In genomic region chr1:59223943-59224639, GRCh38 we compare ENCODE assay signal across 19 cellular contexts.
DNase-seq lines count a peak whose midpoint lies in the region; ATAC-seq and TF ChIP-seq lines count a peak whose summit lies in the region.
"Had no signal": no experiment of that assay in that cellular context is flagged by ENCODE, and none has a peak within 500 bp of the region (broad histone marks: within the 10 kb centered on the region; RNA-seq: fewer than 3 reads in every experiment).

No MANE protein-coding gene starts in this region.

- H3K27ac ChIP-seq in endodermal cell (ENCODE audit: low read depth, low read length) (no peak overlapping the region), mesodermal cell (ENCODE audit: low read depth, low read length, severe bottlenecking) (peak overlapping the region; percentile 50)
- H3K27ac ChIP-seq: gastroesophageal sphincter, RWPE1, testis had no signal

- H3K36me3 Mint-ChIP-seq in Caco-2 (ENCODE audit: insufficient read depth, unreplicated experiment) (no peaks in the 10 kb centered on the region), endodermal cell (ENCODE audit: low read depth) (no peaks in the 10 kb centered on the region), osteocyte (ENCODE audit: unreplicated experiment) (no peaks in the 10 kb centered on the region)
- H3K36me3 Mint-ChIP-seq: CD14-positive monocyte; natural killer cell treated with Interleukin-12 subunit alpha and Interleukin-12 subunit beta and Interleukin-15 and Interleukin-18, amount 100 ng/mL, for 72 hours; stimulated activated naive B cell treated with anti-CD40 and anti-IgM and Interleukin-4, amounts not matched to agents 10 μg/mL and 1 μg/mL and 100 μg/mL, for 72 hours had no signal

- H3K4me1 Mint-ChIP-seq in Caco-2 (ENCODE audit: low read depth, unreplicated experiment), result peaks cover 9% of the 10 kb centered on the region
- H3K4me1 Mint-ChIP-seq in endodermal cell, result peaks cover 8% of the 10 kb centered on the region
- H3K4me1 Mint-ChIP-seq in osteocyte (ENCODE audit: unreplicated experiment), result peaks cover 13% of the 10 kb centered on the region

- DNase-seq in Caco-2 (peak; percentile 6 to 35), LNCaP clone FGC (ENCODE audit: low read depth) (peak; percentile 32), endodermal cell (peak; percentile 53), nucleus accumbens (lab: John Stamatoyannopoulos, UW) (no peak), globus pallidus (ENCODE audit: low spot score) (no peak), osteocyte (ENCODE audit: extremely low spot score, unreplicated experiment) (no peak)
- DNase-seq: activated naive CD4-positive, alpha-beta T cell treated with anti-CD3 and anti-CD28 coated beads for 36 hours; activated T-cell treated with anti-CD3 and anti-CD28 coated beads, Interleukin-2, amount 50 U/mL, for 4 hours; NCI-H1694 treated with DMSO at 0.1 percent for 48 hours; NCI-H526 treated with DMSO at 0.1 percent for 48 hours; stimulated activated CD4-positive, alpha-beta T cell treated with anti-CD3 and anti-CD28 coated beads, Interleukin-2, amount 100 ng/mL, for 24 hours; stimulated activated naive B cell treated with anti-CD40 and anti-IgM and Interleukin-4, amounts not matched to agents 10 μg/mL and 1 μg/mL and 100 μg/mL, for 72 hours; testis had no signal

- ATAC-seq in HG02610 (IDR thresholded peaks at IDR 0.05; ENCODE audit: unreplicated experiment), result no peak
- ATAC-seq: activated T-cell treated with anti-CD3 and anti-CD28 coated beads, Interleukin-2, amount 50 U/mL, for 4 hours; natural killer cell treated with Interleukin-12 subunit alpha and Interleukin-12 subunit beta and Interleukin-15 and Interleukin-18, amount 100 ng/mL, for 72 hours; stimulated activated naive B cell treated with anti-CD40 and anti-IgM and Interleukin-4, amounts not matched to agents 10 μg/mL and 1 μg/mL and 100 μg/mL, for 72 hours had no signal

- no peaks in the 10 kb centered on the region for H3K27me3 ChIP-seq in Caco-2 (replicated peaks; ENCODE audit: control insufficient read depth, insufficient read depth, low read length)
- no peaks in the 10 kb centered on the region for H3K27me3 ChIP-seq in endodermal cell (ENCODE audit: control insufficient read depth, insufficient read depth, low read length, poor library complexity, severe bottlenecking)
- H3K27me3 ChIP-seq: gastroesophageal sphincter, testis had no signal

- intact Hi-C loops in Caco-2 (cut with micrococcal nuclease; ENCODE audit: unreplicated experiment), result no loop called here

- BruUV-seq in Caco-2 (replicated peaks; lab: Mats Ljungman, UMichigan), result no TSS peak

- H3K4me1 ChIP-seq in Caco-2 (no peaks in the 10 kb centered on the region; the same call in 1 of the 2 replicates), endodermal cell (ENCODE audit: control insufficient read depth, insufficient read depth, low read length) (no peaks in the 10 kb centered on the region), mesodermal cell (ENCODE audit: control insufficient read depth, insufficient read depth, low read length, poor library complexity, severe bottlenecking) (peaks cover 8% of the 10 kb centered on the region)

- no peak overlapping the region for H3K9ac ChIP-seq in endodermal cell (ENCODE audit: extremely low read depth, low read length, poor library complexity, severe bottlenecking)

- CTCF ChIA-PET in Caco-2 (lab: Charles Lee), result interaction anchor here (1.3 kb wide), 1 partner anchor 37 kb away, joined by 6 read pairs; no protein-coding TSS in a partner anchor

- H3K27me3 Mint-ChIP-seq in Caco-2 (ENCODE audit: insufficient read depth, unreplicated experiment) (no peaks in the 10 kb centered on the region), endodermal cell (ENCODE audit: insufficient read depth) (peaks cover 2% of the 10 kb centered on the region), osteocyte (ENCODE audit: unreplicated experiment) (peaks cover 18% of the 10 kb centered on the region)
- H3K27me3 Mint-ChIP-seq: natural killer cell treated with Interleukin-12 subunit alpha and Interleukin-12 subunit beta and Interleukin-15 and Interleukin-18, amount 100 ng/mL, for 72 hours; stimulated activated naive B cell treated with anti-CD40 and anti-IgM and Interleukin-4, amounts not matched to agents 10 μg/mL and 1 μg/mL and 100 μg/mL, for 72 hours had no signal

- no peak overlapping the region for H3K4me3 Mint-ChIP-seq in Caco-2 (ENCODE audit: unreplicated experiment)
- H3K4me3 Mint-ChIP-seq in endodermal cell, result no peak overlapping the region
- H3K4me3 Mint-ChIP-seq in osteocyte (ENCODE audit: unreplicated experiment), result no peak overlapping the region
- H3K4me3 Mint-ChIP-seq: activated naive CD4-positive, alpha-beta T cell treated with anti-CD3 and anti-CD28 coated beads for 36 hours; activated T-cell treated with anti-CD3 and anti-CD28 coated beads, Interleukin-2, amount 50 U/mL, for 4 hours; CD14-positive monocyte; natural killer cell treated with Interleukin-12 subunit alpha and Interleukin-12 subunit beta and Interleukin-15 and Interleukin-18, amount 100 ng/mL, for 72 hours; stimulated activated naive B cell treated with anti-CD40 and anti-IgM and Interleukin-4, amounts not matched to agents 10 μg/mL and 1 μg/mL and 100 μg/mL, for 72 hours had no signal

- TF ChIP-seq CTCF in Caco-2 (IDR thresholded peaks at IDR 0.05; ENCODE audit: insufficient read depth in 1 of 2, low read depth in 1 of 2, low read length in 1 of 2, severe bottlenecking in 1 of 2, unreplicated experiment in 1 of 2), result no peak
- no peak for TF ChIP-seq CTCF in LNCaP clone FGC (IDR thresholded peaks at IDR 0.05; ENCODE audit: control insufficient read depth, extremely low read depth, insufficient read depth)
- no peak for TF ChIP-seq CTCF in endodermal cell (conservative IDR thresholded peaks at IDR 0.05)
- no peak for TF ChIP-seq CTCF in osteocyte (IDR thresholded peaks at IDR 0.05)

- whole genome bisulfite sequencing in endodermal cell (ENCODE audit: insufficient coverage in 1 of 2, insufficient read length in 1 of 2), 2 experiments, result 44 to 54% methylated on average over 3 of the region's 3 CpGs
- WGBS in mesodermal cell (ENCODE audit: insufficient coverage in 2 of 2), 2 experiments, result 29 to 39% methylated on average over 2 to 3 of the region's 3 CpGs

- no peaks in the 10 kb centered on the region for H3K9me3 Mint-ChIP-seq in Caco-2 (ENCODE audit: unreplicated experiment)
- H3K9me3 Mint-ChIP-seq in endodermal cell, result no peaks in the 10 kb centered on the region
- H3K9me3 Mint-ChIP-seq in osteocyte (ENCODE audit: unreplicated experiment), result no peaks in the 10 kb centered on the region
- H3K9me3 Mint-ChIP-seq: activated naive CD4-positive, alpha-beta T cell treated with anti-CD3 and anti-CD28 coated beads for 36 hours; activated T-cell treated with anti-CD3 and anti-CD28 coated beads, Interleukin-2, amount 50 U/mL, for 4 hours; natural killer cell treated with Interleukin-12 subunit alpha and Interleukin-12 subunit beta and Interleukin-15 and Interleukin-18, amount 100 ng/mL, for 72 hours had no signal

- H3K4me3 ChIP-seq in Caco-2 (ENCODE audit: low read depth, low read length) (no peak overlapping the region), LNCaP clone FGC (ENCODE audit: low read depth, low read length) (no peak overlapping the region), endodermal cell (ENCODE audit: low read length) (no peak overlapping the region), mesodermal cell (ENCODE audit: extremely low read depth, insufficient read depth, low read length, poor library complexity, severe bottlenecking) (no peak overlapping the region)
- H3K4me3 ChIP-seq: gastroesophageal sphincter, testis had no signal

- POLR2A ChIA-PET in Caco-2 (lab: Charles Lee), result interaction anchor here (0.6 kb wide), 1 partner anchor 31 kb away, joined by 5 read pairs; no protein-coding TSS in a partner anchor

- peak overlapping the region; percentile 71 for H3K27ac Mint-ChIP-seq in Caco-2 (ENCODE audit: unreplicated experiment)
- no peak overlapping the region for H3K27ac Mint-ChIP-seq in endodermal cell
- H3K27ac Mint-ChIP-seq in osteocyte (ENCODE audit: unreplicated experiment), result no peak overlapping the region
- H3K27ac Mint-ChIP-seq: activated naive CD4-positive, alpha-beta T cell treated with anti-CD3 and anti-CD28 coated beads for 36 hours; CD14-positive monocyte; stimulated activated naive B cell treated with anti-CD40 and anti-IgM and Interleukin-4, amounts not matched to agents 10 μg/mL and 1 μg/mL and 100 μg/mL, for 72 hours had no signal

- H3K36me3 ChIP-seq in Caco-2 (ENCODE audit: control insufficient read depth, insufficient read depth, low read length), result no peaks in the 10 kb centered on the region
- no peaks in the 10 kb centered on the region for H3K36me3 ChIP-seq in endodermal cell (ENCODE audit: control insufficient read depth, insufficient read depth, low read length)
- H3K36me3 ChIP-seq in mesodermal cell (ENCODE audit: control insufficient read depth, insufficient read depth, low read length), result no peaks in the 10 kb centered on the region
- H3K36me3 ChIP-seq: gastroesophageal sphincter had no signal

- no peaks in the 10 kb centered on the region for H3K9me3 ChIP-seq in Caco-2
- H3K9me3 ChIP-seq in endodermal cell (ENCODE audit: control insufficient read depth, low read length), result no peaks in the 10 kb centered on the region
- H3K9me3 ChIP-seq in mesodermal cell (ENCODE audit: control insufficient read depth, low read length), result no peaks in the 10 kb centered on the region
- H3K9me3 ChIP-seq: gastroesophageal sphincter, testis had no signal

Comparison
In these comparisons a context has a peak if more than half of its experiments do, and no peak if none do; other contexts are left out.
1. DNase-seq: peak in Caco-2 (2 of 2), LNCaP clone FGC (single experiment) and endodermal cell (single experiment); none in nucleus accumbens (0 of 56), globus pallidus (single experiment) and osteocyte (single experiment).